Comparison of ENCODE assay signal across 3 cellular contexts in the genomic region with DNA sequence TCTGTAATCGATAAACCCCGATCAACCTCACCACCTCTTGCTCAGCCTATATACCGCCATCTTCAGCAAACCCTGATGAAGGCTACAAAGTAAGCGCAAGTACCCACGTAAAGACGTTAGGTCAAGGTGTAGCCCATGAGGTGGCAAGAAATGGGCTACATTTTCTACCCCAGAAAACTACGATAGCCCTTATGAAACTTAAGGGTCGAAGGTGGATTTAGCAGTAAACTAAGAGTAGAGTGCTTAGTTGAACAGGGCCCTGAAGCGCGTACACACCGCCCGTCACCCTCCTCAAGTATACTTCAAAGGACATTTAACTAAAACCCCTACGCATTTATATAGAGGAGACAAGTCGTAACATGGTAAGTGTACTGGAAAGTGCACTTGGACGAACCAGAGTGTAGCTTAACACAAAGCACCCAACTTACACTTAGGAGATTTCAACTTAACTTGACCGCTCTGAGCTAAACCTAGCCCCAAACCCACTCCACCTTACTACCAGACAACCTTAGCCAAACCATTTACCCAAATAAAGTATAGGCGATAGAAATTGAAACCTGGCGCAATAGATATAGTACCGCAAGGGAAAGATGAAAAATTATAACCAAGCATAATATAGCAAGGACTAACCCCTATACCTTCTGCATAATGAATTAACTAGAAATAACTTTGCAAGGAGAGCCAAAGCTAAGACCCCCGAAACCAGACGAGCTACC.
DNase-seq lines count a peak whose midpoint lies in the region; ATAC-seq, FAIRE-seq and TF ChIP-seq lines count a peak whose summit lies in the region.
"Not testable (repeated sequence)": the region's sequence is repeated elsewhere in the genome, so short reads cannot be mapped to it uniquely, and the experiment has no call there.

No MANE protein-coding gene starts in this region.

- not testable (repeated sequence) for ATAC-seq in K562, HepG2

- not testable (repeated sequence) for H3K9me3 ChIP-seq in K562 (replicated peaks; ENCODE audit: control insufficient read depth, insufficient read depth, low read depth, low read length); HepG2 (ENCODE audit: low read length)

- intact Hi-C loops in K562 (cut with micrococcal nuclease); HepG2 (cut with micrococcal nuclease; ENCODE audit: unreplicated experiment): not testable (repeated sequence)

- TF ChIP-seq POLR2A in K562 (conservative IDR thresholded peaks at IDR 0.05); HepG2 (IDR thresholded peaks at IDR 0.05; ENCODE audit: insufficient read depth in 1 of 2, low read depth in 2 of 2, low read length in 2 of 2): not testable (repeated sequence)

- not testable (repeated sequence) for TF ChIP-seq EP300 in K562 (IDR thresholded peaks at IDR 0.05; ENCODE audit: low read length); HepG2 (IDR thresholded peaks at IDR 0.05; ENCODE audit: low read depth in 2 of 2, low read length in 2 of 2); HepG2 (CRISPR knock-in tag; IDR thresholded peaks at IDR 0.05; ENCODE audit: borderline replicate concordance)

- POLR2A ChIA-PET in K562 (lab: Yijun Ruan, JAX), result interaction anchor here (8.8 kb wide), 1 partner anchor 11 kb away, joined by 53806 read pairs; no protein-coding TSS in a partner anchor
- POLR2A ChIA-PET in HepG2 (lab: Yijun Ruan, JAX), result interaction anchor here (8.8 kb wide), 1 partner anchor 11 kb away, joined by 3907 read pairs; no protein-coding TSS in a partner anchor

- H3K27me3 ChIP-seq in K562 (ENCODE audit: control insufficient read depth in 2 of 2, insufficient read depth in 2 of 2, low read length in 2 of 2); HepG2 (ENCODE audit: control insufficient read depth in 1 of 2, insufficient read depth in 2 of 2, low read length in 2 of 2): not testable (repeated sequence)

- H3K9ac ChIP-seq in K562 (ENCODE audit: insufficient read depth in 1 of 2, low read depth in 2 of 2, low read length in 2 of 2); HepG2 (ENCODE audit: insufficient read depth, low read depth, low read length): not testable (repeated sequence)

- FAIRE-seq in K562 (lab: Jason Lieb, UNC); HepG2 (lab: Jason Lieb, UNC): not testable (repeated sequence)

- 1% methylated on average over 21 of the region's 21 CpGs for WGBS in K562 (ENCODE audit: insufficient coverage, low coverage, missing lambda C conversion rate)
- under 1% methylated on average over 21 of the region's 21 CpGs for WGBS in HepG2 (ENCODE audit: low lambda C conversion rate)

- H3K4me1 ChIP-seq in K562 (replicated peaks in 1 of 2; ENCODE audit: control insufficient read depth in 2 of 2, insufficient read depth in 2 of 2, low read length in 2 of 2); HepG2 (ENCODE audit: insufficient read depth, low read length): not testable (repeated sequence)

- not testable (repeated sequence) for H3K79me2 ChIP-seq in K562 (ENCODE audit: control insufficient read depth, insufficient read depth, low read length); HepG2 (ENCODE audit: insufficient read depth, low read length)

- H4K20me1 ChIP-seq in K562 (replicated peaks; ENCODE audit: control insufficient read depth, insufficient read depth, low read length); HepG2 (ENCODE audit: insufficient read depth, low read length): not testable (repeated sequence)

- H3K4me2 ChIP-seq in K562 (ENCODE audit: insufficient read depth, low read length); HepG2 (ENCODE audit: low read depth, low read length): not testable (repeated sequence)

- not testable (repeated sequence) for H3K4me3 ChIP-seq in K562; HepG2 (replicated peaks in 1 of 3; ENCODE audit: insufficient read depth in 1 of 3, low read depth in 2 of 3, low read length in 3 of 3)

- not testable (repeated sequence) for BruUV-seq in K562 (replicated peaks; lab: Mats Ljungman, UMichigan); HepG2 (replicated peaks; lab: Mats Ljungman, UMichigan)

- DNase-seq in K562 (ENCODE audit: extremely low read depth in 1 of 4, low spot score in 3 of 4); HepG2 (ENCODE audit: low spot score): not testable (repeated sequence)

- CTCF ChIA-PET in K562 (lab: Yijun Ruan, JAX; ENCODE audit: low intra/inter-chr PET ratio) (interaction anchor here (8.8 kb wide), 1 partner anchor 11 kb away, joined by 1054 read pairs; no protein-coding TSS in a partner anchor), HepG2 (lab: Yijun Ruan, JAX; ENCODE audit: low intra/inter-chr PET ratio, low total read pairs) (interaction anchor here (7.2 kb wide), 1 partner anchor 11 kb away, joined by 518 read pairs; no protein-coding TSS in a partner anchor)

- TF ChIP-seq RAD21 in K562 (CRISPR knock-in tag; conservative IDR thresholded peaks at IDR 0.05 in 1 of 2, IDR thresholded peaks at IDR 0.05 in 1 of 2); HepG2 (CRISPR knock-in tag; IDR thresholded peaks at IDR 0.05): not testable (repeated sequence)

- not testable (repeated sequence) for H2AFZ ChIP-seq in K562 (ENCODE audit: low read depth, low read length); HepG2 (ENCODE audit: low read length)

- H3K36me3 ChIP-seq in K562 (ENCODE audit: control insufficient read depth, insufficient read depth, low read length); HepG2 (replicated peaks in 1 of 2; ENCODE audit: control insufficient read depth in 1 of 2, insufficient read depth in 2 of 2, low read length in 2 of 2): not testable (repeated sequence)

- TF ChIP-seq CTCF in K562 (IDR thresholded peaks at IDR 0.05 in 2 of 3, conservative IDR thresholded peaks at IDR 0.05 in 1 of 3; ENCODE audit: insufficient read depth in 2 of 3, low read depth in 1 of 3, low read length in 3 of 3); HepG2 (CRISPR knock-in tag; IDR thresholded peaks at IDR 0.05): not testable (repeated sequence)

- H3K9me1 ChIP-seq in K562 (ENCODE audit: control insufficient read depth, insufficient read depth, low read length), result not testable (repeated sequence)

- in situ Hi-C loops in K562 (cut with MboI); HepG2 (cut with HindIII; ENCODE audit: extremely low pct_ligation_motif_present, low pct_unique_long_range_greater_than_20kb): not testable (repeated sequence)

- not testable (repeated sequence) for H3K27ac ChIP-seq in K562 (ENCODE audit: extremely low read depth, low read depth, low read length); HepG2 (ENCODE audit: extremely low read length, insufficient read depth, low read length)

TF ChIP-seq in PFSK-1, 5 proteins besides CTCF, POLR2A, EP300 and RAD21:
- peak; percentile 80 for TF ChIP-seq FOXP2 (optimal IDR thresholded peaks at IDR 0.05; ENCODE audit: borderline replicate concordance, extremely low read depth, extremely low read length, insufficient read depth)

TF ChIP-seq in K562, 482 proteins besides CTCF, POLR2A, EP300 and RAD21:
- TF ChIP-seq HNRNPH1 (optimal IDR thresholded peaks at IDR 0.05; ENCODE audit: low read depth, low read length) (peak; percentile 83), TBP (optimal IDR thresholded peaks at IDR 0.05; ENCODE audit: low read depth, low read length) (peak; percentile 67)

TF ChIP-seq in HepG2, 621 proteins besides CTCF, POLR2A, EP300 and RAD21:
- peak; percentile 98 for TF ChIP-seq HNRNPH1 (optimal IDR thresholded peaks at IDR 0.05; ENCODE audit: low read depth, low read length)
- TF ChIP-seq SRSF1 (optimal IDR thresholded peaks at IDR 0.05; ENCODE audit: low read depth, low read length), result peak; percentile 97
- TF ChIP-seq TEAD3 (CRISPR knock-in tag; optimal IDR thresholded peaks at IDR 0.05; ENCODE audit: borderline replicate concordance), result peak; percentile 75
- TF ChIP-seq XRCC5 (optimal IDR thresholded peaks at IDR 0.05; ENCODE audit: low read length), result peak; percentile 12
- peak; percentile 97 for TF ChIP-seq U2AF1 (optimal IDR thresholded peaks at IDR 0.05; ENCODE audit: low read depth, low read length)
- TF ChIP-seq CCAR2 (optimal IDR thresholded peaks at IDR 0.05; ENCODE audit: low read depth, low read length), result peak; percentile 99
- TF ChIP-seq PCBP2 (optimal IDR thresholded peaks at IDR 0.05; ENCODE audit: low read depth, low read length, poor library complexity, severe bottlenecking), result peak; percentile 85
TF ChIP-seq in HepG2: peak in this region for 7; not testable (repeated sequence) for 614.
